Comparison of ENCODE assay signal across 8 cellular contexts in genomic region chr18:77131100-77131651, GRCh38. TPM values are rescaled to one million over a fixed set of nuclear protein-coding genes. Genes with fewer than 3 reads are reported as not detected.
A peak's percentile ranks its signal among the peaks of the same experiment; 100 is the strongest.
DNase-seq lines count a peak whose midpoint lies in the region; ATAC-seq and TF ChIP-seq lines count a peak whose summit lies in the region.

No MANE protein-coding gene starts in this region.

- no peaks in the 10 kb centered on the region for H3K9me3 ChIP-seq in BE2C
- H3K9me3 ChIP-seq in WERI-Rb-1 (ENCODE audit: severe bottlenecking) = peaks cover 6% of the 10 kb centered on the region
- H3K9me3 ChIP-seq in ectodermal cell (ENCODE audit: control insufficient read depth, low read length) = no peaks in the 10 kb centered on the region
- no peaks in the 10 kb centered on the region for H3K9me3 ChIP-seq in mesodermal cell (ENCODE audit: control insufficient read depth, low read length)
- H3K9me3 ChIP-seq in stomach smooth muscle (ENCODE audit: control insufficient read depth in 2 of 2, low read length in 2 of 2) = peaks cover 0 to 6% of the 10 kb centered on the region in 2 donors

- peak overlapping the region; percentile 56 to 68 for H3K9ac ChIP-seq in stomach smooth muscle (ENCODE audit: low read length in 2 of 2)

- H3K36me3 ChIP-seq in BE2C (no peaks in the 10 kb centered on the region), WERI-Rb-1 (no peaks in the 10 kb centered on the region), ectodermal cell (ENCODE audit: control insufficient read depth, insufficient read depth, low read length) (no peaks in the 10 kb centered on the region), mesodermal cell (ENCODE audit: control insufficient read depth, insufficient read depth, low read length) (no peaks in the 10 kb centered on the region), stomach smooth muscle (ENCODE audit: control insufficient read depth in 2 of 2, insufficient read depth in 2 of 2, low read length in 2 of 2) (no peaks in the 10 kb centered on the region)

- DNase-seq in BE2C (no peak), WERI-Rb-1 (no peak), NCI-H1436 treated with DMSO at 0.1 percent for 48 hours (lab: John Stamatoyannopoulos, UW) (no peak)

- H3K4me3 ChIP-seq in BE2C (ENCODE audit: low read depth, low read length) (peak overlapping the region; percentile 41), WERI-Rb-1 (ENCODE audit: low read depth, low read length) (peak overlapping the region; percentile 27), ectodermal cell (ENCODE audit: insufficient read depth, low read depth, low read length) (peak overlapping the region; percentile 47), mesodermal cell (ENCODE audit: extremely low read depth, insufficient read depth, low read length, poor library complexity, severe bottlenecking) (peak overlapping the region; percentile 48), stomach smooth muscle (ENCODE audit: low read length in 2 of 2) (peak overlapping the region; percentile 53 to 79)

- 16 to 18% methylated on average over 31 of the region's 31 CpGs for WGBS in ectodermal cell, 2 experiments
- WGBS in mesodermal cell (ENCODE audit: insufficient coverage in 2 of 2), 2 experiments = 17 to 25% methylated on average over 18 to 30 of the region's 31 CpGs

- 0 out of 2 replicates have a peak, but pooled peaks cover 2% of the 10 kb centered on the region for H3K4me1 ChIP-seq in BE2C
- peaks cover 15% of the 10 kb centered on the region for H3K4me1 ChIP-seq in ectodermal cell (ENCODE audit: control insufficient read depth, insufficient read depth, low read length)
- H3K4me1 ChIP-seq in mesodermal cell (ENCODE audit: control insufficient read depth, insufficient read depth, low read length, poor library complexity, severe bottlenecking) = peaks cover 5% of the 10 kb centered on the region
- H3K4me1 ChIP-seq in stomach smooth muscle (ENCODE audit: control insufficient read depth, insufficient read depth, low read length) = peaks cover 42% of the 10 kb centered on the region

- ATAC-seq in HG02763 (IDR thresholded peaks at IDR 0.05; ENCODE audit: unreplicated experiment) (peak; percentile 1), HG02588 (IDR thresholded peaks at IDR 0.05; ENCODE audit: unreplicated experiment) (no peak)

- TF ChIP-seq CTCF in BE2C (IDR thresholded peaks at IDR 0.05; ENCODE audit: low read depth, low read length) = no peak
- TF ChIP-seq CTCF in WERI-Rb-1 (IDR thresholded peaks at IDR 0.05; ENCODE audit: low read depth, low read length) = no peak

- H3K27ac ChIP-seq in WERI-Rb-1 (no peak overlapping the region), ectodermal cell (ENCODE audit: insufficient read depth, low read depth, low read length, poor library complexity, severe bottlenecking) (no peak overlapping the region), mesodermal cell (ENCODE audit: low read depth, low read length, severe bottlenecking) (no peak overlapping the region), stomach smooth muscle (ENCODE audit: low read length) (peak overlapping the region; percentile 41)

- no peaks in the 10 kb centered on the region for H3K27me3 ChIP-seq in BE2C
- no peaks in the 10 kb centered on the region for H3K27me3 ChIP-seq in WERI-Rb-1 (ENCODE audit: insufficient read depth, low read depth, severe bottlenecking)
- H3K27me3 ChIP-seq in ectodermal cell (ENCODE audit: control insufficient read depth, insufficient read depth, low read length, poor library complexity, severe bottlenecking) = peaks cover 64% of the 10 kb centered on the region
- H3K27me3 ChIP-seq in stomach smooth muscle (ENCODE audit: control insufficient read depth in 1 of 2, insufficient read depth in 2 of 2, low read length in 2 of 2) = peaks cover 0 to 20% of the 10 kb centered on the region in 2 donors

RNA-seq across cellular contexts. Expression of gene MBP, which starts 1.4 kb away (rescaled TPM):
- 0.56 TPM for polyA plus RNA-seq in BE2C (2012; ENCODE audit: insufficient read depth, insufficient read length, low read depth)
- 1.3 TPM for polyA plus RNA-seq in ectodermal cell (2013, experiment 1 of 4)
- polyA plus RNA-seq in ectodermal cell (2013, experiment 2 of 4) = 0.85 TPM
- 1.7 TPM for polyA plus RNA-seq in ectodermal cell (2013, experiment 3 of 4)
- polyA plus RNA-seq in ectodermal cell (2013, experiment 4 of 4) = 0.93 TPM
- polyA plus RNA-seq in mesodermal cell (2013, experiment 1 of 2) = 0.92 TPM
- 1.0 TPM for polyA plus RNA-seq in mesodermal cell (2013, experiment 2 of 2)
